Comparison of ENCODE assay signal across 20 cellular contexts in the genomic region with DNA sequence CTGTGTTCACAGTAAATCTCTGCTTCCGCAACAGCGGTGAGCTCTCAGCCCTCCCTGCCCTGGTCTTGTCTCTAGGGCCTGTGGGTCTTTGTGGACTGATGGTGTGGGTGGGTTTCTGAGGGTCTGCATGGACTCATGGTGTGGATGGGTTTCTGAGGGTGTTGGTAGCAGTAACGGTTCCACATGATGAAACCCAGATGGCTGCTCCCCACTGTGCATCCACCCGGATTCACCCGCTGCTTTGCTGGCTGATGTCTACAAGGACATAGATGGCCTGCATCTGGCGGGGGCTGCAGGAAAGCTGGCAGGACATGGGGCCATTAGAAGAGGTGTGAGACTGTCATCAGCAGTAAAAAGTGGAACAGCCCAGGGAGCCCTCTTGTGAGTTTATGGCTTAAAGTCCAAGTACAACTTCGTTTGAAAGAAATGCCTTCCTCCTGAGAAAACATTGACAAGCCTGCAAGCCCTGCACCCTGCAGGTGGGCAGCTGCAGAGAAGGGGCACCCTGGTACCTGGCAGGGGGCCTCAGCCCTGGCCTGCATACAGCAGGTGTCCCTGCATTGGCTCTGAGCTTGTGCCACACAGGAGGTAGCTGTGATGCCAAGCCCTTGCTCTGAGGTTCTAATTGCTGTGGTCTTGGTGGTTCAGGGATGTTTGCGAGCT.
DNase-seq lines count a peak whose midpoint lies in the region; ATAC-seq and TF ChIP-seq lines count a peak whose summit lies in the region.
"Had no signal": no experiment of that assay in that cellular context is flagged by ENCODE, and none has a peak within 500 bp of the region (broad histone marks: within the 10 kb centered on the region; RNA-seq: fewer than 3 reads in every experiment).

No MANE protein-coding gene starts in this region.

- intact Hi-C loops in IMR-90 (cut with micrococcal nuclease) = loop anchor here (5.0 kb wide), 3 partner anchors 58 to 387 kb away; no protein-coding TSS in a partner anchor
- intact Hi-C loops in testis (cut with DNase I; ENCODE audit: low total_unique reads) = no loop called here

- H3K9me3 ChIP-seq in IMR-90 (ENCODE audit: control insufficient read depth, insufficient read depth, low read length) = no peaks in the 10 kb centered on the region
- H3K9me3 ChIP-seq in testis = no peaks in the 10 kb centered on the region

- H3K14ac ChIP-seq in IMR-90 (replicated peaks; ENCODE audit: low read depth, low read length) = no peak overlapping the region

- no peak overlapping the region for H3K9ac ChIP-seq in IMR-90 (ENCODE audit: low read depth, low read length)

- no peak overlapping the region for H2BK120ac ChIP-seq in IMR-90 (ENCODE audit: low read depth, low read length)

- no peaks in the 10 kb centered on the region; the same call in 1 of the 2 replicates for H3K36me3 ChIP-seq in IMR-90 (ENCODE audit: control insufficient read depth, insufficient read depth, low read length)
- H3K36me3 ChIP-seq in testis (ENCODE audit: low read depth, missing control alignments) = no peaks in the 10 kb centered on the region

- H3K18ac ChIP-seq in IMR-90 (ENCODE audit: low read depth, low read length) = no peak overlapping the region

- H2AK5ac ChIP-seq in IMR-90 (ENCODE audit: low read depth, low read length) = no peak overlapping the region; the same call in 1 of the 2 replicates

- no peak overlapping the region for H2BK5ac ChIP-seq in IMR-90 (ENCODE audit: low read depth, low read length, poor library complexity, severe bottlenecking)

- no peak overlapping the region for H3K4me2 ChIP-seq in IMR-90 (ENCODE audit: low read depth, low read length)

- H3K4ac ChIP-seq in IMR-90 (ENCODE audit: low read depth, low read length) = no peak overlapping the region

- no peak overlapping the region for H3K56ac ChIP-seq in IMR-90 (ENCODE audit: extremely low read depth, insufficient read depth, low read length)

- H3K23ac ChIP-seq in IMR-90 (ENCODE audit: low read depth, low read length) = no peak overlapping the region

- no TSS peak for BruUV-seq in IMR-90 (replicated peaks; lab: Mats Ljungman, UMichigan)

- H3K4me3 ChIP-seq in IMR-90 (ENCODE audit: insufficient read depth, low read depth, low read length) (no peak overlapping the region), testis (no peak overlapping the region)

- H3K79me1 ChIP-seq in IMR-90 (ENCODE audit: low read depth in 1 of 2, low read length in 2 of 2) = no peaks in the 10 kb centered on the region

- WGBS in IMR-90 (ENCODE audit: extremely low coverage in 2 of 2, insufficient read length in 1 of 2), 2 experiments = 83% methylated on average over 6 of the region's 8 CpGs; no CpG with 5 or more reads in 1 of the 2 experiments
- WGBS in testis, 2 donors = 87 to 89% methylated on average over 7 to 8 of the region's 8 CpGs

- H4K20me1 ChIP-seq in IMR-90 (ENCODE audit: insufficient read depth, low read length) = no peaks in the 10 kb centered on the region

- POLR2A ChIA-PET in IMR-90 (lab: Charles Lee; ENCODE audit: unreplicated experiment) = no interaction called here

- H2AFZ ChIP-seq in IMR-90 (replicated peaks; ENCODE audit: low read length, poor library complexity) = no peak overlapping the region

- no peak overlapping the region for H4K91ac ChIP-seq in IMR-90 (ENCODE audit: insufficient read depth, low read depth, low read length)

- H2AK9ac ChIP-seq in IMR-90 (replicated peaks; ENCODE audit: low read depth, low read length, poor library complexity) = peak overlapping the region; percentile 55

- H2BK15ac ChIP-seq in IMR-90 (ENCODE audit: low read depth, low read length) = no peak overlapping the region

- DNase-seq in NCI-H1417 (lab: John Stamatoyannopoulos, UW) (peak in 2 of 3 experiments; percentile 12 to 29), NCI-H1417 treated with DMSO at 0.1 percent for 48 hours (lab: John Stamatoyannopoulos, UW) (no peak), IMR-90 (no peak), mesenteric fat pad (ENCODE audit: low spot score) (peak; percentile 69), testis (peak; percentile 8), hypothalamus (lab: John Stamatoyannopoulos, UW) (no peak), NAMALWA (ENCODE audit: low spot score) (no peak), cortex of kidney (lab: John Stamatoyannopoulos, UW) (no peak)
- DNase-seq: ACHN, EL, Kasumi-1, NCI-H1436 treated with DMSO at 0.1 percent for 48 hours, NCI-H1930, NCI-H2227 treated with DMSO at 0.1 percent for 48 hours, NCI-H510A treated with DMSO at 0.1 percent for 48 hours, NCI-H748 treated with DMSO at 0.1 percent for 48 hours, SIG-M5 had no signal

- peaks cover 5% of the 10 kb centered on the region for H3K9me1 ChIP-seq in IMR-90 (ENCODE audit: insufficient read depth, low read length)

- TF ChIP-seq POLR2A in IMR-90 (IDR thresholded peaks at IDR 0.05; ENCODE audit: low read depth, low read length) = no peak
- no peak for TF ChIP-seq POLR2A in testis (IDR thresholded peaks at IDR 0.05)

- H4K8ac ChIP-seq in IMR-90 (ENCODE audit: low read depth in 2 of 2, low read length in 2 of 2) = no peak overlapping the region

- H3K27me3 ChIP-seq in IMR-90 (ENCODE audit: control insufficient read depth, insufficient read depth, low read length) (no peaks in the 10 kb centered on the region; the same call in 1 of the 2 replicates), testis (no peaks in the 10 kb centered on the region)

- ATAC-seq in IMR-90 (ENCODE audit: low read depth) = no peak
- ATAC-seq: Panc1, SK-N-SH treated with all-trans-retinoic acid at 6 μM for 48 hours had no signal

- no peak for TF ChIP-seq RAD21 in IMR-90 (IDR thresholded peaks at IDR 0.05; ENCODE audit: low read length)

- in situ Hi-C loops in IMR-90 (cut with MboI; ENCODE audit: low sequenced_read_pairs) = loop anchor here (5.0 to 10.0 kb wide), 3 partner anchors 360 to 680 kb away; no protein-coding TSS in a partner anchor

- dilution Hi-C loops in IMR-90 (cut with HindIII; ENCODE audit: low sequenced_read_pairs, unreplicated experiment) = no loop called here

- H4K5ac ChIP-seq in IMR-90 (ENCODE audit: low read depth, low read length) = no peak overlapping the region

- CTCF ChIA-PET in IMR-90 (lab: Yijun Ruan, JAX) = interaction anchor here (0.7 kb wide), 1 partner anchor 96 kb away, joined by 3 read pairs; no protein-coding TSS in a partner anchor

- H2BK20ac ChIP-seq in IMR-90 (ENCODE audit: low read depth, low read length) = no peak overlapping the region

- TF ChIP-seq CTCF in IMR-90 (conservative IDR thresholded peaks at IDR 0.05; ENCODE audit: low read depth, low read length) (no peak), testis (IDR thresholded peaks at IDR 0.05) (no peak)

- H3K27ac ChIP-seq in IMR-90 (ENCODE audit: insufficient read depth, low read length) (no peak overlapping the region), testis (no peak overlapping the region)
- H3K27ac ChIP-seq: 22Rv1 had no signal

- H3K4me1 ChIP-seq in IMR-90 (ENCODE audit: control insufficient read depth, insufficient read depth, low read length) (peaks cover 8% of the 10 kb centered on the region), testis (peaks cover 8% of the 10 kb centered on the region)

TF ChIP-seq in IMR-90, 13 proteins besides CTCF, POLR2A, EP300 and RAD21:
- TF ChIP-seq, protein P1, sequence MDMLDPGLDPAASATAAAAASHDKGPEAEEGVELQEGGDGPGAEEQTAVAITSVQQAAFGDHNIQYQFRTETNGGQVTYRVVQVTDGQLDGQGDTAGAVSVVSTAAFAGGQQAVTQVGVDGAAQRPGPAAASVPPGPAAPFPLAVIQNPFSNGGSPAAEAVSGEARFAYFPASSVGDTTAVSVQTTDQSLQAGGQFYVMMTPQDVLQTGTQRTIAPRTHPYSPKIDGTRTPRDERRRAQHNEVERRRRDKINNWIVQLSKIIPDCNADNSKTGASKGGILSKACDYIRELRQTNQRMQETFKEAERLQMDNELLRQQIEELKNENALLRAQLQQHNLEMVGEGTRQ (IDR thresholded peaks at IDR 0.05; ENCODE audit: low read depth, low read length) = no peak
- TF ChIP-seq FOS (IDR thresholded peaks at IDR 0.05; ENCODE audit: low read depth, low read length) (no peak), SMC3 (IDR thresholded peaks at IDR 0.05; ENCODE audit: low read depth, low read length) (no peak), RFX5 (IDR thresholded peaks at IDR 0.05; ENCODE audit: low read depth, low read length) (no peak), RCOR1 (IDR thresholded peaks at IDR 0.05; ENCODE audit: insufficient replicate concordance, low read length) (no peak), MAZ (IDR thresholded peaks at IDR 0.05; ENCODE audit: borderline replicate concordance, low read depth, low read length) (no peak), MXI1 (IDR thresholded peaks at IDR 0.05; ENCODE audit: borderline replicate concordance, low read depth, low read length) (no peak), NFE2L2 (IDR thresholded peaks at IDR 0.05; ENCODE audit: low read depth, low read length) (no peak), CHD1 (IDR thresholded peaks at IDR 0.05; ENCODE audit: low read depth, low read length) (no peak), CEBPB (IDR thresholded peaks at IDR 0.05; ENCODE audit: low read depth, low read length) (no peak), BHLHE40 (IDR thresholded peaks at IDR 0.05; ENCODE audit: low read depth, low read length) (no peak), MAFK (IDR thresholded peaks at IDR 0.05; ENCODE audit: low read depth, low read length) (no peak)
- TF ChIP-seq, protein P2, sequence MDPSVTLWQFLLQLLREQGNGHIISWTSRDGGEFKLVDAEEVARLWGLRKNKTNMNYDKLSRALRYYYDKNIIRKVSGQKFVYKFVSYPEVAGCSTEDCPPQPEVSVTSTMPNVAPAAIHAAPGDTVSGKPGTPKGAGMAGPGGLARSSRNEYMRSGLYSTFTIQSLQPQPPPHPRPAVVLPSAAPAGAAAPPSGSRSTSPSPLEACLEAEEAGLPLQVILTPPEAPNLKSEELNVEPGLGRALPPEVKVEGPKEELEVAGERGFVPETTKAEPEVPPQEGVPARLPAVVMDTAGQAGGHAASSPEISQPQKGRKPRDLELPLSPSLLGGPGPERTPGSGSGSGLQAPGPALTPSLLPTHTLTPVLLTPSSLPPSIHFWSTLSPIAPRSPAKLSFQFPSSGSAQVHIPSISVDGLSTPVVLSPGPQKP (IDR thresholded peaks at IDR 0.05; ENCODE audit: borderline replicate concordance, low read depth, low read length) = no peak

Comparison
In these comparisons a context has a peak if more than half of its experiments do, and no peak if none do; other contexts are left out.
1. DNase-seq: peak in NCI-H1417 (2 of 3), mesenteric fat pad (single experiment) and testis (single experiment); none in NCI-H1417 treated with DMSO at 0.1 percent for 48 hours (single experiment), IMR-90 (single experiment), hypothalamus (0 of 51), NAMALWA (single experiment) and cortex of kidney (single experiment).